ENCODE assay signal across 35 cellular contexts in genomic region chr9:90175257-90175656, GRCh38.
"Had no signal": no experiment of that assay in that cellular context is flagged by ENCODE, and none has a peak within 500 bp of the region (broad histone marks: within the 10 kb centered on the region; RNA-seq: fewer than 3 reads in every experiment).

No MANE protein-coding gene starts in this region.

- H3K9me3 ChIP-seq: adrenal gland, body of pancreas had no signal

- H3K27ac ChIP-seq: adrenal gland, body of pancreas, brain microvascular endothelial cell, breast epithelium, VCaP had no signal

- H3K4me1 ChIP-seq: adrenal gland, body of pancreas, breast epithelium had no signal

- H3K27me3 Mint-ChIP-seq: activated naive CD8-positive, alpha-beta T cell treated with anti-CD3 and anti-CD28 coated beads for 36 hours had no signal

- H3K36me3 ChIP-seq: adrenal gland, brain microvascular endothelial cell, breast epithelium had no signal

- H3K36me3 Mint-ChIP-seq: activated CD8-positive, alpha-beta memory T cell treated with anti-CD3 and anti-CD28 coated beads, Interleukin-2, amount 10 ng/mL, durations not matched to agents 7 days and 5 days; WTC11 had no signal

- ATAC-seq: activated CD4-positive, alpha-beta T cell treated with anti-CD3 and anti-CD28 coated beads for 36 hours; activated CD4-positive, CD25-positive, alpha-beta regulatory T cell treated with anti-CD3 and anti-CD28 coated beads, Interleukin-2, amount 50 U/mL, for 24 hours; activated CD8-positive, alpha-beta memory T cell treated with anti-CD3 and anti-CD28 coated beads, Interleukin-2, amount 10 ng/mL, durations not matched to agents 7 days and 5 days; activated CD8-positive, alpha-beta T cell treated with anti-CD3 and anti-CD28 coated beads, Interleukin-2, amount 10 ng/mL, durations not matched to agents 7 days and 5 days; activated naive CD4-positive, alpha-beta T cell treated with anti-CD3 and anti-CD28 coated beads, Interleukin-2, amount 50 U/mL, for 72 hours; body of pancreas; WTC11 had no signal

- DNase-seq: activated CD4-positive, alpha-beta memory T cell treated with anti-CD3 and anti-CD28 coated beads, Interleukin-2, amount 10 ng/mL, durations not matched to agents 7 days and 5 days; activated CD4-positive, alpha-beta T cell treated with anti-CD3 and anti-CD28 coated beads for 1 hour; activated CD4-positive, alpha-beta T cell treated with anti-CD3 and anti-CD28 coated beads for 36 hours; activated CD4-positive, alpha-beta T cell treated with anti-CD3 and anti-CD28 coated beads for 48 hours; activated CD4-positive, alpha-beta T cell treated with anti-CD3 and anti-CD28 coated beads, Interleukin-2, amount 10 ng/mL, durations not matched to agents 7 days and 5 days; activated CD4-positive, alpha-beta T cell treated with anti-CD3 and anti-CD28 coated beads, Interleukin-2, amount 50 U/mL, for 48 hours; activated CD4-positive, CD25-positive, alpha-beta regulatory T cell; activated CD8-positive, alpha-beta memory T cell treated with anti-CD3 and anti-CD28 coated beads for 24 hours; activated CD8-positive, alpha-beta memory T cell treated with anti-CD3 and anti-CD28 coated beads, Interleukin-2, amount 10 ng/mL, durations not matched to agents 7 days and 5 days; activated CD8-positive, alpha-beta memory T cell treated with anti-CD3 and anti-CD28 coated beads, Interleukin-2, amount 50 U/mL, for 48 hours; activated CD8-positive, alpha-beta T cell treated with anti-CD3 and anti-CD28 coated beads, Interleukin-2, amount 10 ng/mL, durations not matched to agents 7 days and 5 days; activated effector memory CD4-positive, alpha-beta T cell treated with Interleukin-2 at 50 U/mL for 16 hours; activated gamma-delta T cell; activated naive CD4-positive, alpha-beta T cell treated with anti-CD3 and anti-CD28 coated beads for 36 hours; activated naive CD4-positive, alpha-beta T cell treated with anti-CD3 and anti-CD28 coated beads, Interleukin-2, amount 50 U/mL, for 16 hours; activated naive CD8-positive, alpha-beta T cell treated with anti-CD3 and anti-CD28 coated beads for 36 hours; activated T-cell treated with anti-CD3 and anti-CD28 coated beads, Interleukin-2, amount 50 U/mL, for 24 hours; activated T-cell treated with anti-CD3 and anti-CD28 coated beads, Interleukin-2, amount 50 U/mL, for 48 hours; adrenal gland; amniotic stem cell; aorta; body of pancreas; brain microvascular endothelial cell; central memory CD4-positive, alpha-beta T cell; T-helper 1 cell; T-helper 2 cell; T-helper 9 cell had no signal

- H3K4me3 Mint-ChIP-seq: activated CD4-positive, alpha-beta memory T cell treated with anti-CD3 and anti-CD28 coated beads, Interleukin-2, amount 10 ng/mL, durations not matched to agents 7 days and 5 days; activated CD4-positive, alpha-beta T cell treated with anti-CD3 and anti-CD28 coated beads for 36 hours; activated CD4-positive, alpha-beta T cell treated with anti-CD3 and anti-CD28 coated beads, Interleukin-2, amount 10 ng/mL, durations not matched to agents 7 days and 5 days; activated CD8-positive, alpha-beta memory T cell treated with anti-CD3 and anti-CD28 coated beads, Interleukin-2, amount 10 ng/mL, durations not matched to agents 7 days and 5 days; activated CD8-positive, alpha-beta T cell treated with anti-CD3 and anti-CD28 coated beads, Interleukin-2, amount 10 ng/mL, durations not matched to agents 7 days and 5 days; activated naive CD4-positive, alpha-beta T cell treated with anti-CD3 and anti-CD28 coated beads for 36 hours; activated naive CD8-positive, alpha-beta T cell treated with anti-CD3 and anti-CD28 coated beads for 36 hours; activated T-cell treated with anti-CD3 and anti-CD28 coated beads, Interleukin-2, amount 50 U/mL, for 24 hours; T-helper 1 cell treated with Interleukin-12 subunit alpha and Interleukin-12 subunit beta and Interleukin-4 antibody, amounts not matched to agents 30 μg/mL and 1 μg/mL, for 36 hours; T-helper 2 cell treated with Interferon-gamma antibody and Interleukin-4, amounts not matched to agents 5 μg/mL and 100 μg/mL, for 36 hours; WTC11 had no signal

- H3K9me3 Mint-ChIP-seq: activated CD4-positive, alpha-beta memory T cell treated with anti-CD3 and anti-CD28 coated beads, Interleukin-2, amount 10 ng/mL, durations not matched to agents 7 days and 5 days; T-helper 2 cell treated with Interferon-gamma antibody and Interleukin-4, amounts not matched to agents 5 μg/mL and 100 μg/mL, for 36 hours had no signal

- H3K4me1 Mint-ChIP-seq: activated CD4-positive, alpha-beta memory T cell treated with anti-CD3 and anti-CD28 coated beads, Interleukin-2, amount 10 ng/mL, durations not matched to agents 7 days and 5 days; activated CD4-positive, alpha-beta T cell treated with anti-CD3 and anti-CD28 coated beads for 36 hours; activated CD4-positive, alpha-beta T cell treated with anti-CD3 and anti-CD28 coated beads, Interleukin-2, amount 10 ng/mL, durations not matched to agents 7 days and 5 days; activated CD8-positive, alpha-beta memory T cell treated with anti-CD3 and anti-CD28 coated beads, Interleukin-2, amount 10 ng/mL, durations not matched to agents 7 days and 5 days; activated naive CD8-positive, alpha-beta T cell treated with anti-CD3 and anti-CD28 coated beads for 36 hours had no signal

- H3K27ac Mint-ChIP-seq: activated CD4-positive, alpha-beta memory T cell treated with anti-CD3 and anti-CD28 coated beads, Interleukin-2, amount 10 ng/mL, durations not matched to agents 7 days and 5 days; activated CD4-positive, alpha-beta T cell treated with anti-CD3 and anti-CD28 coated beads for 36 hours; activated CD4-positive, alpha-beta T cell treated with anti-CD3 and anti-CD28 coated beads, Interleukin-2, amount 10 ng/mL, durations not matched to agents 7 days and 5 days; activated CD8-positive, alpha-beta memory T cell treated with anti-CD3 and anti-CD28 coated beads, Interleukin-2, amount 10 ng/mL, durations not matched to agents 7 days and 5 days; activated CD8-positive, alpha-beta T cell treated with anti-CD3 and anti-CD28 coated beads, Interleukin-2, amount 10 ng/mL, durations not matched to agents 7 days and 5 days; activated naive CD4-positive, alpha-beta T cell treated with anti-CD3 and anti-CD28 coated beads for 36 hours; activated naive CD4-positive, alpha-beta T cell treated with anti-CD3 and anti-CD28 coated beads, Interleukin-2, amount 50 U/mL, for 72 hours; activated naive CD8-positive, alpha-beta T cell treated with anti-CD3 and anti-CD28 coated beads for 36 hours; activated T-cell treated with anti-CD3 and anti-CD28 coated beads, Interleukin-2, amount 50 U/mL, for 24 hours; activated T-helper 2 cell treated with anti-CD3 and anti-CD28 coated beads, Interferon-gamma antibody, Interleukin-2, Interleukin-4, amounts not matched to agents 10 μg/mL and 5 μg/mL and 100 μg/mL, durations not matched to agents 14 hours and 24 hours and 36 hours; T-helper 1 cell treated with Interleukin-12 subunit alpha and Interleukin-12 subunit beta and Interleukin-4 antibody, amounts not matched to agents 30 μg/mL and 1 μg/mL, for 36 hours; T-helper 2 cell treated with Interferon-gamma antibody and Interleukin-4, amounts not matched to agents 5 μg/mL and 100 μg/mL, for 36 hours; WTC11 had no signal

- H3K4me3 ChIP-seq: adrenal gland, body of pancreas, breast epithelium had no signal

- H3K27me3 ChIP-seq: adrenal gland, body of pancreas, brain microvascular endothelial cell, breast epithelium had no signal
